Comparison of ENCODE assay signal across 8 cellular contexts in the genomic region with DNA sequence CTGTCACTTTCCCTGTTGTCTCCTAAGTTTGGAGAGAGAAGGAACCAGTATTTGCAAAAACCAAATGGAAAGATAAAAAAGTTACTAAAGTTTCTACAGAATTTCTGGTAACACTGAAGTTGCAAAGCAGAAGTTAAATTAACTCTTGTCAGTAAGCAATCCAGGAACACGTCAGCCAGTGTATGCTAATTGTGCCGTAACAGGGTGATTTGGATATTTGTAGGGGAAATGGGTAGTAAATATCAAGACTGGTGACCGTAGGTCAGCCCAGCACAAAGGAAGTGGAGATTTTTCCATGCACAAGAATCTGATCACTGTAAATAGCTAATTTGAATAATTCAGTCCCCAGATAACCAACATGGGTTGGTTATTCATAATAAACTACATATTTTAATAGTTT. TPM values are rescaled to one million over a fixed set of nuclear protein-coding genes. Genes with fewer than 3 reads are reported as not detected.
DNase-seq lines count a peak whose midpoint lies in the region; ATAC-seq, FAIRE-seq and TF ChIP-seq lines count a peak whose summit lies in the region.

No MANE protein-coding gene starts in this region.

- H3K27ac Mint-ChIP-seq in brain (peak overlapping the region; percentile 96 to 99 (median 98)), mesothelial cell of epicardium (peak overlapping the region; percentile 95)

- H3K27ac ChIP-seq in pancreas, result peak overlapping the region in 2 of 4 donors; percentile 99 to 100

- ATAC-seq in pancreas (no peak), HG02798 (IDR thresholded peaks at IDR 0.05; ENCODE audit: poor library complexity, unreplicated experiment) (no peak), GM19455 (IDR thresholded peaks at IDR 0.05; ENCODE audit: unreplicated experiment) (no peak)

- WGBS in pancreas, 2 donors, result 19 to 22% methylated on average over 3 of the region's 3 CpGs

- H3K9me3 Mint-ChIP-seq in brain (peaks cover 0 to 5% (median 0%) of the 10 kb centered on the region in 5 experiments), mesothelial cell of epicardium (no peaks in the 10 kb centered on the region)

- H3K4me1 Mint-ChIP-seq in brain (peaks cover 71% of the 10 kb centered on the region), mesothelial cell of epicardium (peaks cover 56% of the 10 kb centered on the region)

- TF ChIP-seq CTCF in GM12875 (IDR thresholded peaks at IDR 0.05; ENCODE audit: borderline replicate concordance, insufficient read depth, low read depth, low read length), result no peak
- no peak for TF ChIP-seq CTCF in brain (conservative IDR thresholded peaks at IDR 0.05)
- no peak for TF ChIP-seq CTCF in mesothelial cell of epicardium (IDR thresholded peaks at IDR 0.05; ENCODE audit: unreplicated experiment)
- no peak for TF ChIP-seq CTCF in pancreas (IDR thresholded peaks at IDR 0.05)

- peaks cover 0 to 9% (median 4%) of the 10 kb centered on the region in 3 donors for H3K36me3 ChIP-seq in pancreas

- peak overlapping the region; percentile 96 to 99 (median 99) for H3K4me3 Mint-ChIP-seq in brain
- peak overlapping the region; percentile 99 for H3K4me3 Mint-ChIP-seq in mesothelial cell of epicardium

- intact Hi-C loops in pancreas (cut with DNase I), result loop anchor here in 1 of 3 donors (10.0 kb wide), 1 partner anchor 345 kb away; no protein-coding TSS in a partner anchor

- DNase-seq in NCI-H1048 (lab: John Stamatoyannopoulos, UW) (peak; percentile 49), mesothelial cell of epicardium (ENCODE audit: low spot score in 2 of 2, unreplicated experiment in 2 of 2) (no peak), pancreas (no peak), NCI-H1417 treated with DMSO at 0.1 percent for 48 hours (lab: John Stamatoyannopoulos, UW) (no peak)

- H3K27me3 Mint-ChIP-seq in brain (peaks cover 36% of the 10 kb centered on the region), mesothelial cell of epicardium (ENCODE audit: low read depth) (no peaks in the 10 kb centered on the region)

- H3K36me3 Mint-ChIP-seq in brain, result peaks cover 45% of the 10 kb centered on the region
- peaks cover 9% of the 10 kb centered on the region for H3K36me3 Mint-ChIP-seq in mesothelial cell of epicardium

- no peaks in the 10 kb centered on the region for H3K9me3 ChIP-seq in pancreas

- peak overlapping the region; percentile 81 for H3K4me3 ChIP-seq in GM12875 (ENCODE audit: low read depth, low read length)
- peak overlapping the region in 2 of 4 donors; percentile 75 to 89 for H3K4me3 ChIP-seq in pancreas

- no peaks in the 10 kb centered on the region for H3K27me3 ChIP-seq in pancreas

- no peak for FAIRE-seq in pancreas (lab: Jason Lieb, UNC)

- H3K4me1 ChIP-seq in pancreas, result peaks cover 10 to 44% (median 41%) of the 10 kb centered on the region in 3 donors

RNA-seq across cellular contexts. Expression of a gene that starts 2.3 kb away (rescaled TPM):
- polyA plus RNA-seq in brain (ENCODE audit: insufficient read depth, low read depth, low replicate concordance) (81.4 TPM), pancreas (10 to 100 TPM; 12.1 to 19.1 TPM)
- total RNA-seq in mesothelial cell of epicardium (23.6 to 28.3 TPM (median 25.0 TPM) in 3 replicates), pancreas (10 to 100 TPM; 12.8 to 23.7 (median 16.9) TPM)

RNA-seq across cellular contexts. Expression of a gene that starts 23.5 kb away (rescaled TPM):
- polyA plus RNA-seq in brain (ENCODE audit: insufficient read depth, low read depth, low replicate concordance), result 11.3 TPM
- 0.53 to 1.1 TPM (median 1.0 TPM) in 3 replicates for total RNA-seq in mesothelial cell of epicardium
- under 1 TPM in 4 of 6 donors, not detected in 2; 0.16 to 0.58 (median 0.26) TPM for total RNA-seq in pancreas
- polyA plus RNA-seq in pancreas, result under 1 TPM; 0.27 to 0.82 TPM
